Comparison of ENCODE assay signal across 21 cellular contexts in the genomic region with DNA sequence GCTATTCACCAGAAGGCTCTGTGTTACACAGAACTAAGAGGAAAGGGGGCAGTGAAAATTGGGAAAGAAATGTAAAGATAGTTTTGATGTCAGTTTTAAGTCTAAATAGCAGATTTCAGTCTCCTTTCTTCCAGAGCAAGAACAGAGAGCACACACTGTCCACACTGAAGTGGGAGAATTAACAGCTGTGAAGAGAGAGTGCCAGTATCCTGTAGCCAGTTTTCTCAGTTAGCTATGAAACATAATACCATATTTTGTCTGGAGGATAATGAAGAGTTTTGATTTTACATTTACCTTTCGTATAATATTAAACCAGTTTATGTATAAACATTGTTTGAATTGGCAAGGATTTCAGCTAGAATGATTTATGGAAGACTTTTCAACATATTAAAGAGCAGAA. TPM values are rescaled to one million over a fixed set of nuclear protein-coding genes. Genes with fewer than 3 reads are reported as not detected.
A peak's percentile ranks its signal among the peaks of the same experiment; 100 is the strongest.
DNase-seq lines count a peak whose midpoint lies in the region; ATAC-seq and TF ChIP-seq lines count a peak whose summit lies in the region.
"Had no signal": no experiment of that assay in that cellular context is flagged by ENCODE, and none has a peak within 500 bp of the region (broad histone marks: within the 10 kb centered on the region; RNA-seq: fewer than 3 reads in every experiment).

No MANE protein-coding gene starts in this region.

- no peak overlapping the region for H3K27ac Mint-ChIP-seq in chondrocyte (ENCODE audit: unreplicated experiment)
- peak overlapping the region in 1 of 2 donors; percentile 29 for H3K27ac Mint-ChIP-seq in stimulated activated naive CD8-positive, alpha-beta T cell treated with anti-CD3 and anti-CD28 coated beads, Interleukin-15, amount 100 ng/mL, for 72 hours
- H3K27ac Mint-ChIP-seq: CD14-positive monocyte, IgD-negative memory B cell had no signal

- no peak overlapping the region for H3K4me3 Mint-ChIP-seq in chondrocyte (ENCODE audit: unreplicated experiment)
- no peak overlapping the region for H3K4me3 Mint-ChIP-seq in stimulated activated naive CD8-positive, alpha-beta T cell treated with anti-CD3 and anti-CD28 coated beads, Interleukin-15, amount 100 ng/mL, for 72 hours
- H3K4me3 Mint-ChIP-seq: CD14-positive monocyte, IgD-negative memory B cell had no signal

- intact Hi-C loops in mucosa of descending colon (cut with DNase I, micrococcal nuclease): no loop called here

- H3K9me3 Mint-ChIP-seq in chondrocyte (ENCODE audit: low read depth): no peaks in the 10 kb centered on the region
- no peaks in the 10 kb centered on the region for H3K9me3 Mint-ChIP-seq in stimulated activated naive CD8-positive, alpha-beta T cell treated with anti-CD3 and anti-CD28 coated beads, Interleukin-15, amount 100 ng/mL, for 72 hours
- H3K9me3 Mint-ChIP-seq: CD14-positive monocyte, IgD-negative memory B cell had no signal

- no peaks in the 10 kb centered on the region for H3K36me3 ChIP-seq in mucosa of descending colon (ENCODE audit: low read depth)
- H3K36me3 ChIP-seq: SJCRH30 had no signal

- H3K27me3 Mint-ChIP-seq in chondrocyte (ENCODE audit: low read depth): no peaks in the 10 kb centered on the region
- no peaks in the 10 kb centered on the region for H3K27me3 Mint-ChIP-seq in stimulated activated naive CD8-positive, alpha-beta T cell treated with anti-CD3 and anti-CD28 coated beads, Interleukin-15, amount 100 ng/mL, for 72 hours
- H3K27me3 Mint-ChIP-seq: IgD-negative memory B cell had no signal

- DNase-seq in NCI-H2029 treated with DMSO at 0.1 percent for 48 hours (lab: John Stamatoyannopoulos, UW) (peak; percentile 18), NCI-H2029 (lab: John Stamatoyannopoulos, UW) (no peak), DMS53 treated with DMSO at 0.1 percent for 48 hours (lab: John Stamatoyannopoulos, UW; ENCODE audit: unreplicated experiment) (peak; percentile 3), NCI-H69 (lab: John Stamatoyannopoulos, UW) (peak; percentile 78), mucosa of descending colon (no peak), chondrocyte (ENCODE audit: low spot score) (no peak)
- DNase-seq in stimulated activated CD4-positive, alpha-beta T cell treated with anti-CD3 and anti-CD28 coated beads, Interleukin-2, amount 100 ng/mL, for 48 hours: no peak
- DNase-seq in stimulated activated naive CD8-positive, alpha-beta T cell treated with anti-CD3 and anti-CD28 coated beads, Interleukin-15, amount 100 ng/mL, for 72 hours: no peak
- DNase-seq: DND-41, Karpas-422, MM.1S, NCI-H1105 treated with DMSO at 0.1 percent for 48 hours, NCI-H1694, NCI-H2171 treated with DMSO at 0.1 percent for 48 hours, NCI-H446, NCI-H774, PC-3, RPMI8226 had no signal

- H3K4me3 ChIP-seq in mucosa of descending colon: no peak overlapping the region
- H3K4me3 ChIP-seq: SJCRH30 had no signal

- peak; percentile 20 for ATAC-seq in mucosa of descending colon
- no peak for ATAC-seq in stimulated activated naive CD8-positive, alpha-beta T cell treated with anti-CD3 and anti-CD28 coated beads, Interleukin-15, amount 100 ng/mL, for 72 hours
- ATAC-seq: PC-3 had no signal

- TF ChIP-seq CTCF in mucosa of descending colon (IDR thresholded peaks at IDR 0.05): no peak
- no peak for TF ChIP-seq CTCF in chondrocyte (IDR thresholded peaks at IDR 0.05)

- no peaks in the 10 kb centered on the region for H3K9me3 ChIP-seq in mucosa of descending colon
- H3K9me3 ChIP-seq: SJCRH30 had no signal

- no peaks in the 10 kb centered on the region for H3K36me3 Mint-ChIP-seq in chondrocyte (ENCODE audit: low read depth)

- peaks cover 9% of the 10 kb centered on the region for H3K4me1 Mint-ChIP-seq in chondrocyte (ENCODE audit: low read depth)
- H3K4me1 Mint-ChIP-seq in stimulated activated naive CD8-positive, alpha-beta T cell treated with anti-CD3 and anti-CD28 coated beads, Interleukin-15, amount 100 ng/mL, for 72 hours: no peaks in the 10 kb centered on the region
- H3K4me1 Mint-ChIP-seq: CD14-positive monocyte, IgD-negative memory B cell had no signal

- H3K4me1 ChIP-seq in mucosa of descending colon (ENCODE audit: low read depth): no peaks in the 10 kb centered on the region
- H3K4me1 ChIP-seq: SJCRH30 had no signal

RNA-seq across cellular contexts. Expression of a gene that starts 35.1 kb away (rescaled TPM):
- 10 to 100 TPM; 25.1 to 41.2 (median 35.4) TPM for total RNA-seq in mucosa of descending colon
- 16.4 to 20.7 TPM (median 18.9 TPM) in 3 replicates for total RNA-seq in chondrocyte

RNA-seq across cellular contexts. Expression of a gene that starts 35.3 kb away (rescaled TPM):
- total RNA-seq in mucosa of descending colon (10 to 100 TPM; 13.7 to 28.7 (median 14.7) TPM), chondrocyte (8.6 to 12.4 TPM (median 8.7 TPM) in 3 replicates)

Comparison
In these comparisons a context has a peak if more than half of its experiments do, and no peak if none do; other contexts are left out.
1. DNase-seq: peak in NCI-H2029 treated with DMSO at 0.1 percent for 48 hours (single experiment), DMS53 treated with DMSO at 0.1 percent for 48 hours (single experiment) and NCI-H69 (single experiment); none in NCI-H2029 (single experiment), mucosa of descending colon (0 of 3), stimulated activated CD4-positive, alpha-beta T cell treated with anti-CD3 and anti-CD28 coated beads, Interleukin-2, amount 100 ng/mL, for 48 hours (0 of 2), chondrocyte (single experiment) and stimulated activated naive CD8-positive, alpha-beta T cell treated with anti-CD3 and anti-CD28 coated beads, Interleukin-15, amount 100 ng/mL, for 72 hours (0 of 2).